Comparison of ENCODE assay signal across 13 cellular contexts in the genomic region with DNA sequence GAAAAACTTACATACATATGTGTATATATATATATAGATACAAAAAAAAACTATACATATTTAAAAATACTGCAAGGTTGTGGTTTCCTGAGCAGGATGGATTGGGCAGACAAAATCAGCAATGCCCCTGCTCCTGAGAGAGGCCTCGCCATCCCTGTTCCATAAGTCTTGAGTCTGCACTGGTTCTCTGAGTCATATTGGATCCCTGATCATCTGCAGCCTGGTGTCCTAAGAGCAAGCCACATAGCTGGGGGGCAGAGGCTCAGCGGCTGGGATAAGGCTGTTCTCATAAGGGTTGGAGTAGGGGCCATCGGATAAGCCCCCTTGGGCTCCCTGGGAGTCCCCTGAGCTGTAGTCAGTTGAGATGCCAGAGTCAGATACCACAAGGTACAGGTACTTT. TPM values are rescaled to one million over a fixed set of nuclear protein-coding genes. Genes with fewer than 3 reads are reported as not detected.
A peak's percentile ranks its signal among the peaks of the same experiment; 100 is the strongest.
DNase-seq lines count a peak whose midpoint lies in the region; ATAC-seq and TF ChIP-seq lines count a peak whose summit lies in the region.
"Had no signal": no experiment of that assay in that cellular context is flagged by ENCODE, and none has a peak within 500 bp of the region (broad histone marks: within the 10 kb centered on the region; RNA-seq: fewer than 3 reads in every experiment).

No MANE protein-coding gene starts in this region.

- peaks cover 15% of the 10 kb centered on the region for H3K4me1 ChIP-seq in prostate gland (replicated peaks)

- no peaks in the 10 kb centered on the region for H3K9me3 Mint-ChIP-seq in chondrocyte (ENCODE audit: low read depth)
- H3K9me3 Mint-ChIP-seq: neural crest cell had no signal

- H3K27me3 ChIP-seq in prostate gland (replicated peaks; ENCODE audit: insufficient read depth): no peaks in the 10 kb centered on the region

- H3K4me1 Mint-ChIP-seq in chondrocyte (ENCODE audit: low read depth): peaks cover 52% of the 10 kb centered on the region

- no peak overlapping the region for H3K4me3 Mint-ChIP-seq in chondrocyte (ENCODE audit: unreplicated experiment)

- no peaks in the 10 kb centered on the region for H3K36me3 Mint-ChIP-seq in chondrocyte (ENCODE audit: low read depth)

- peaks cover 9% of the 10 kb centered on the region for H3K27me3 Mint-ChIP-seq in chondrocyte (ENCODE audit: low read depth)

- no peak for ATAC-seq in GM18519 (IDR thresholded peaks at IDR 0.05; ENCODE audit: low FRiP score, unreplicated experiment)
- ATAC-seq: activated CD4-positive, CD25-positive, alpha-beta regulatory T cell treated with anti-CD3 and anti-CD28 coated beads, Interleukin-2, amount 50 U/mL, for 24 hours had no signal

- H3K4me3 ChIP-seq in prostate gland: no peak overlapping the region
- H3K4me3 ChIP-seq: left ventricle myocardium inferior, SK-N-MC had no signal

- 96% methylated on average over 3 of the region's 3 CpGs for WGBS in prostate gland

- 0 out of 2 replicates have a peak overlapping the region, but pooled peaks have one; percentile 25 for H3K27ac ChIP-seq in C4-2B
- H3K27ac ChIP-seq in prostate gland: peak overlapping the region; percentile 60 to 94

- TF ChIP-seq CTCF in C4-2B (conservative IDR thresholded peaks at IDR 0.05) (no peak), chondrocyte (IDR thresholded peaks at IDR 0.05) (no peak), prostate gland (IDR thresholded peaks at IDR 0.05) (no peak)

- H3K9me3 ChIP-seq in prostate gland: no peaks in the 10 kb centered on the region
- H3K9me3 ChIP-seq: left ventricle myocardium inferior had no signal

- DNase-seq in M059J (ENCODE audit: low read depth) (peak; percentile 68), chondrocyte (ENCODE audit: low spot score) (no peak), prostate gland (ENCODE audit: low spot score) (no peak), germinal center (ENCODE audit: low spot score) (no peak), OCI-M2 (lab: John Stamatoyannopoulos, UW; ENCODE audit: unreplicated experiment) (no peak), GM19238 (ENCODE audit: insufficient read length, low spot score) (no peak)
- DNase-seq: NCI-H748 treated with DMSO at 0.1 percent for 48 hours had no signal

- no peak for TF ChIP-seq POLR2A in prostate gland (IDR thresholded peaks at IDR 0.05)

- peak overlapping the region; percentile 87 for H3K27ac Mint-ChIP-seq in chondrocyte (ENCODE audit: unreplicated experiment)

- H3K36me3 ChIP-seq in prostate gland: no peaks in the 10 kb centered on the region
- H3K36me3 ChIP-seq: left ventricle myocardium inferior had no signal

- intact Hi-C loops in prostate gland (cut with DNase I): loop anchor here (2.0 to 5.0 kb wide), 2 partner anchors 40 to 83 kb away; a partner anchor contains a TSS

RNA-seq across cellular contexts. Expression of a gene that starts 3.3 kb away (rescaled TPM):
- total RNA-seq in M059J (2014; rRNA removed; shearing (Covaris generic)): 2.4 and 2.7 TPM in 2 replicates
- 1.1 to 1.5 TPM (median 1.4 TPM) in 3 replicates for total RNA-seq in chondrocyte
- total RNA-seq in prostate gland: 1 to 10 TPM; 4.1 to 6.3 TPM

RNA-seq across cellular contexts. Expression of a gene that starts 6.4 kb away (rescaled TPM):
- 10.5 and 10.7 TPM in 2 replicates for total RNA-seq in M059J (2014; rRNA removed; shearing (Covaris generic))
- total RNA-seq in chondrocyte: 1.4 to 2.8 TPM (median 2.6 TPM) in 3 replicates
- total RNA-seq in prostate gland: 1 to 10 TPM; 6.8 to 8.1 TPM

RNA-seq across cellular contexts. Expression of a gene that starts 22.5 kb away (rescaled TPM):
- 27.9 and 31.6 TPM in 2 replicates for total RNA-seq in M059J (2014; rRNA removed; shearing (Covaris generic))
- 67.6 to 74.7 TPM (median 72.3 TPM) in 3 replicates for total RNA-seq in chondrocyte
- 10 to 100 TPM; 33.9 to 86.1 TPM for total RNA-seq in prostate gland

RNA-seq across cellular contexts. Expression of a gene that starts 31.4 kb away (rescaled TPM):
- total RNA-seq in M059J (2014; rRNA removed; shearing (Covaris generic)): 4.7 and 7.9 TPM in 2 replicates
- total RNA-seq in chondrocyte (19.8 to 22.4 TPM (median 20.5 TPM) in 3 replicates), prostate gland (10 to 100 TPM; 51.5 to 52.4 TPM)

RNA-seq across cellular contexts. Expression of a gene that starts 31.7 kb away (rescaled TPM):
- 206 and 246 TPM in 2 replicates for total RNA-seq in M059J (2014; rRNA removed; shearing (Covaris generic))
- total RNA-seq in chondrocyte (35.4 to 49.4 TPM (median 39.2 TPM) in 3 replicates), prostate gland (100 to 1,000 TPM; 219 to 541 TPM)
